ENCODE assay signal across 1 cellular context in the genomic region with DNA sequence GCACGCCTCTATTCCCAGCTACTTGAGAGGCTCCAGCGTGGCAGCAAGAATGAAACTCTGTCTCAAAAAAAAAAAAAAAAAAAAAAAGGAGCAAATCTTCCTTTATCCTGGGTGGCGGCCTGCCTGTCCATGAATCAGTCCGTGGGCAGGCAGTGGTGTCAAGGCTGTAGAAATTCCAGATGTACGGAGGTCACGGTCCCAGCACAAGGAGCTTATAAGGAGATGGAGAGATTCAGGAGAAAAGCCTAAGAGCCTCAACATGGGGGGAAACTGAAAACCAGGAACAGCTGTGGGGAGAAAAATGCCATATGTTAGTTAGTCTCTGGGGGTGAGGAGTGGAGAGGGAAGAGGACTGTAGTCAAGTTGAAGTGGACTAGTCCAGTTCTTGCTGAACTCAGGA.
TF ChIP-seq lines count a peak whose summit lies in the region.

No MANE protein-coding gene starts in this region.

TF ChIP-seq in HepG2, 621 proteins besides CTCF, POLR2A, EP300 and RAD21 (continued from another document):
- TF ChIP-seq FOXC1 (CRISPR knock-in tag; IDR thresholded peaks at IDR 0.05; ENCODE audit: borderline replicate concordance) = no peak
- no peak for TF ChIP-seq TRIM24 (CRISPR knock-in tag; IDR thresholded peaks at IDR 0.05)
- no peak for TF ChIP-seq HNRNPUL1 (IDR thresholded peaks at IDR 0.05; ENCODE audit: low read depth, low read length)
- no peak for TF ChIP-seq ZNF468 (CRISPR knock-in tag; IDR thresholded peaks at IDR 0.05)
- TF ChIP-seq, protein P1, sequence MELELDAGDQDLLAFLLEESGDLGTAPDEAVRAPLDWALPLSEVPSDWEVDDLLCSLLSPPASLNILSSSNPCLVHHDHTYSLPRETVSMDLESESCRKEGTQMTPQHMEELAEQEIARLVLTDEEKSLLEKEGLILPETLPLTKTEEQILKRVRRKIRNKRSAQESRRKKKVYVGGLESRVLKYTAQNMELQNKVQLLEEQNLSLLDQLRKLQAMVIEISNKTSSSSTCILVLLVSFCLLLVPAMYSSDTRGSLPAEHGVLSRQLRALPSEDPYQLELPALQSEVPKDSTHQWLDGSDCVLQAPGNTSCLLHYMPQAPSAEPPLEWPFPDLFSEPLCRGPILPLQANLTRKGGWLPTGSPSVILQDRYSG (CRISPR knock-in tag; IDR thresholded peaks at IDR 0.05) = no peak
- TF ChIP-seq ZNF563 (CRISPR knock-in tag; IDR thresholded peaks at IDR 0.05) = no peak
- no peak for TF ChIP-seq ZMYM3 (CRISPR knock-in tag; IDR thresholded peaks at IDR 0.05)
- TF ChIP-seq GLI4 (CRISPR knock-in tag; IDR thresholded peaks at IDR 0.05; ENCODE audit: borderline replicate concordance) = no peak
- TF ChIP-seq, protein P2, sequence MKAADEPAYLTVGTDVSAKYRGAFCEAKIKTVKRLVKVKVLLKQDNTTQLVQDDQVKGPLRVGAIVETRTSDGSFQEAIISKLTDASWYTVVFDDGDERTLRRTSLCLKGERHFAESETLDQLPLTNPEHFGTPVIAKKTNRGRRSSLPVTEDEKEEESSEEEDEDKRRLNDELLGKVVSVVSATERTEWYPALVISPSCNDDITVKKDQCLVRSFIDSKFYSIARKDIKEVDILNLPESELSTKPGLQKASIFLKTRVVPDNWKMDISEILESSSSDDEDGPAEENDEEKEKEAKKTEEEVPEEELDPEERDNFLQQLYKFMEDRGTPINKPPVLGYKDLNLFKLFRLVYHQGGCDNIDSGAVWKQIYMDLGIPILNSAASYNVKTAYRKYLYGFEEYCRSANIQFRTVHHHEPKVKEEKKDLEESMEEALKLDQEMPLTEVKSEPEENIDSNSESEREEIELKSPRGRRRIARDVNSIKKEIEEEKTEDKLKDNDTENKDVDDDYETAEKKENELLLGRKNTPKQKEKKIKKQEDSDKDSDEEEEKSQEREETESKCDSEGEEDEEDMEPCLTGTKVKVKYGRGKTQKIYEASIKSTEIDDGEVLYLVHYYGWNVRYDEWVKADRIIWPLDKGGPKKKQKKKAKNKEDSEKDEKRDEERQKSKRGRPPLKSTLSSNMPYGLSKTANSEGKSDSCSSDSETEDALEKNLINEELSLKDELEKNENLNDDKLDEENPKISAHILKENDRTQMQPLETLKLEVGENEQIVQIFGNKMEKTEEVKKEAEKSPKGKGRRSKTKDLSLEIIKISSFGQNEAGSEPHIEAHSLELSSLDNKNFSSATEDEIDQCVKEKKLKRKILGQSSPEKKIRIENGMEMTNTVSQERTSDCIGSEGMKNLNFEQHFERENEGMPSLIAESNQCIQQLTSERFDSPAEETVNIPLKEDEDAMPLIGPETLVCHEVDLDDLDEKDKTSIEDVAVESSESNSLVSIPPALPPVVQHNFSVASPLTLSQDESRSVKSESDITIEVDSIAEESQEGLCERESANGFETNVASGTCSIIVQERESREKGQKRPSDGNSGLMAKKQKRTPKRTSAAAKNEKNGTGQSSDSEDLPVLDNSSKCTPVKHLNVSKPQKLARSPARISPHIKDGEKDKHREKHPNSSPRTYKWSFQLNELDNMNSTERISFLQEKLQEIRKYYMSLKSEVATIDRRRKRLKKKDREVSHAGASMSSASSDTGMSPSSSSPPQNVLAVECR (CRISPR knock-in tag; IDR thresholded peaks at IDR 0.05; ENCODE audit: borderline replicate concordance) = no peak
